19 cellular contexts compared by ENCODE assay signal in genomic region chr9:133888779-133889491, GRCh38.
DNase-seq lines count a peak whose midpoint lies in the region; ATAC-seq and TF ChIP-seq lines count a peak whose summit lies in the region.
"Had no signal": no experiment of that assay in that cellular context is flagged by ENCODE, and none has a peak within 500 bp of the region (broad histone marks: within the 10 kb centered on the region; RNA-seq: fewer than 3 reads in every experiment).

No MANE protein-coding gene starts in this region.

- H3K27ac Mint-ChIP-seq in endodermal cell (peak overlapping the region; percentile 70), neural progenitor cell (peak overlapping the region; percentile 94)
- H3K27ac Mint-ChIP-seq in activated T-helper 2 cell treated with anti-CD3 and anti-CD28 coated beads, Interferon-gamma antibody, Interleukin-2, Interleukin-4, amounts not matched to agents 10 μg/mL and 5 μg/mL and 100 μg/mL, durations not matched to agents 14 hours and 24 hours and 36 hours = no peak overlapping the region
- H3K27ac Mint-ChIP-seq: activated naive CD8-positive, alpha-beta T cell treated with anti-CD3 and anti-CD28 coated beads, Interleukin-2, amount 50 U/mL, for 24 hours; CD8-positive, alpha-beta T cell; T-cell had no signal

- H3K27me3 ChIP-seq in endodermal cell (ENCODE audit: control insufficient read depth, insufficient read depth, low read length, poor library complexity, severe bottlenecking) = no peaks in the 10 kb centered on the region
- no peaks in the 10 kb centered on the region for H3K27me3 ChIP-seq in neural progenitor cell
- H3K27me3 ChIP-seq: pancreas had no signal

- no peak overlapping the region for H3K4me3 Mint-ChIP-seq in endodermal cell
- no peak overlapping the region for H3K4me3 Mint-ChIP-seq in neural progenitor cell
- H3K4me3 Mint-ChIP-seq in activated T-helper 2 cell treated with anti-CD3 and anti-CD28 coated beads, Interferon-gamma antibody, Interleukin-2, Interleukin-4, amounts not matched to agents 10 μg/mL and 5 μg/mL and 100 μg/mL, durations not matched to agents 14 hours and 24 hours and 36 hours (ENCODE audit: low read depth) = no peak overlapping the region
- H3K4me3 Mint-ChIP-seq: activated naive CD8-positive, alpha-beta T cell treated with anti-CD3 and anti-CD28 coated beads, Interleukin-2, amount 50 U/mL, for 24 hours; CD8-positive, alpha-beta T cell; T-cell had no signal

- H3K36me3 Mint-ChIP-seq in endodermal cell (ENCODE audit: low read depth) = no peaks in the 10 kb centered on the region
- H3K36me3 Mint-ChIP-seq in neural progenitor cell = peaks cover 5% of the 10 kb centered on the region
- no peaks in the 10 kb centered on the region for H3K36me3 Mint-ChIP-seq in activated T-helper 2 cell treated with anti-CD3 and anti-CD28 coated beads, Interferon-gamma antibody, Interleukin-2, Interleukin-4, amounts not matched to agents 10 μg/mL and 5 μg/mL and 100 μg/mL, durations not matched to agents 14 hours and 24 hours and 36 hours (ENCODE audit: low read depth)
- H3K36me3 Mint-ChIP-seq: CD8-positive, alpha-beta T cell; T-cell had no signal

- WGBS in endodermal cell (ENCODE audit: insufficient coverage in 1 of 2, insufficient read length in 1 of 2), 2 experiments = 83 to 87% methylated on average over 14 to 25 of the region's 25 CpGs

- H3K4me1 Mint-ChIP-seq in endodermal cell (peaks cover 24% of the 10 kb centered on the region), neural progenitor cell (peaks cover 68% of the 10 kb centered on the region)
- H3K4me1 Mint-ChIP-seq in activated T-helper 2 cell treated with anti-CD3 and anti-CD28 coated beads, Interferon-gamma antibody, Interleukin-2, Interleukin-4, amounts not matched to agents 10 μg/mL and 5 μg/mL and 100 μg/mL, durations not matched to agents 14 hours and 24 hours and 36 hours (ENCODE audit: low read depth) = no peaks in the 10 kb centered on the region
- H3K4me1 Mint-ChIP-seq: activated naive CD8-positive, alpha-beta T cell treated with anti-CD3 and anti-CD28 coated beads, Interleukin-2, amount 50 U/mL, for 24 hours; T-cell had no signal

- peaks cover 41% of the 10 kb centered on the region for H3K79me2 ChIP-seq in neural progenitor cell (ENCODE audit: low read depth)

- H3K9me3 ChIP-seq in endodermal cell (ENCODE audit: control insufficient read depth, low read length) = no peaks in the 10 kb centered on the region
- H3K9me3 ChIP-seq in neural progenitor cell (ENCODE audit: low read depth) = no peaks in the 10 kb centered on the region
- H3K9me3 ChIP-seq: lower lobe of right lung, pancreas had no signal

- H3F3A ChIP-seq in neural progenitor cell (ENCODE audit: low read depth) = peaks cover 17% of the 10 kb centered on the region

- H3K27ac ChIP-seq in endodermal cell (ENCODE audit: low read depth, low read length) = peak overlapping the region; percentile 92
- H3K27ac ChIP-seq in neural progenitor cell = peak overlapping the region; percentile 76
- H3K27ac ChIP-seq: HL-60, lower lobe of right lung had no signal

- H3K27me3 Mint-ChIP-seq in endodermal cell (ENCODE audit: insufficient read depth) (no peaks in the 10 kb centered on the region), neural progenitor cell (ENCODE audit: insufficient read depth, low read depth) (peaks cover 4% of the 10 kb centered on the region)
- no peaks in the 10 kb centered on the region for H3K27me3 Mint-ChIP-seq in activated T-helper 2 cell treated with anti-CD3 and anti-CD28 coated beads, Interferon-gamma antibody, Interleukin-2, Interleukin-4, amounts not matched to agents 10 μg/mL and 5 μg/mL and 100 μg/mL, durations not matched to agents 14 hours and 24 hours and 36 hours (ENCODE audit: low read depth)
- H3K27me3 Mint-ChIP-seq: activated naive CD8-positive, alpha-beta T cell treated with anti-CD3 and anti-CD28 coated beads, Interleukin-2, amount 50 U/mL, for 24 hours; T-cell had no signal

- peaks cover 35% of the 10 kb centered on the region for H4K20me1 ChIP-seq in neural progenitor cell (ENCODE audit: low read depth)

- ATAC-seq in GM19397 (IDR thresholded peaks at IDR 0.05; ENCODE audit: unreplicated experiment) = no peak
- ATAC-seq: activated naive CD8-positive, alpha-beta T cell treated with anti-CD3 and anti-CD28 coated beads, Interleukin-2, amount 50 U/mL, for 24 hours; CD8-positive, alpha-beta T cell; lower lobe of right lung; T-cell had no signal

- H3K36me3 ChIP-seq in endodermal cell (ENCODE audit: control insufficient read depth, insufficient read depth, low read length) (no peaks in the 10 kb centered on the region), neural progenitor cell (no peaks in the 10 kb centered on the region)
- H3K36me3 ChIP-seq: lower lobe of right lung, pancreas had no signal

- H3K4me3 ChIP-seq in endodermal cell (ENCODE audit: low read length) (no peak overlapping the region), neural progenitor cell (no peak overlapping the region)
- H3K4me3 ChIP-seq: lower lobe of right lung, pancreas had no signal

- H3K9me3 Mint-ChIP-seq in endodermal cell (peaks cover 4% of the 10 kb centered on the region), neural progenitor cell (peaks cover 3% of the 10 kb centered on the region)
- H3K9me3 Mint-ChIP-seq in activated T-helper 2 cell treated with anti-CD3 and anti-CD28 coated beads, Interferon-gamma antibody, Interleukin-2, Interleukin-4, amounts not matched to agents 10 μg/mL and 5 μg/mL and 100 μg/mL, durations not matched to agents 14 hours and 24 hours and 36 hours = no peaks in the 10 kb centered on the region
- H3K9me3 Mint-ChIP-seq: activated naive CD8-positive, alpha-beta T cell treated with anti-CD3 and anti-CD28 coated beads, Interleukin-2, amount 50 U/mL, for 24 hours; CD8-positive, alpha-beta T cell; T-cell had no signal

- no peak overlapping the region for H2AFZ ChIP-seq in neural progenitor cell (replicated peaks)

- TF ChIP-seq CTCF in endodermal cell (conservative IDR thresholded peaks at IDR 0.05) = no peak
- TF ChIP-seq CTCF in neural progenitor cell (IDR thresholded peaks at IDR 0.05) = no peak

- peak; percentile 87 for DNase-seq in DMS79 treated with DMSO at 0.1 percent for 48 hours (lab: John Stamatoyannopoulos, UW)
- peak; percentile 75 for DNase-seq in NCI-H2081 treated with DMSO at 0.1 percent for 48 hours (lab: John Stamatoyannopoulos, UW)
- no peak for DNase-seq in endodermal cell
- DNase-seq in neural progenitor cell (ENCODE audit: low spot score) = no peak
- DNase-seq in NCI-H1417 treated with DMSO at 0.1 percent for 48 hours (lab: John Stamatoyannopoulos, UW) = no peak
- DNase-seq in activated T-helper 2 cell treated with anti-CD3 and anti-CD28 coated beads, Interferon-gamma antibody, Interleukin-2, Interleukin-4, amounts not matched to agents 10 μg/mL and 5 μg/mL and 100 μg/mL, durations not matched to agents 14 hours and 24 hours and 36 hours (ENCODE audit: low spot score) = no peak
- no peak for DNase-seq in T-helper 2 cell
- DNase-seq: activated CD4-positive, alpha-beta T cell treated with anti-CD3 and anti-CD28 coated beads for 48 hours; activated naive CD8-positive, alpha-beta T cell treated with anti-CD3 and anti-CD28 coated beads, Interleukin-2, amount 50 U/mL, for 24 hours; activated T-cell treated with anti-CD3 and anti-CD28 coated beads, Interleukin-2, amount 50 U/mL, for 1 hour; CD8-positive, alpha-beta T cell; Kasumi-1; lower lobe of right lung; NCI-H2029 treated with DMSO at 0.1 percent for 48 hours; pancreas; stimulated activated CD4-positive, alpha-beta T cell treated with anti-CD3 and anti-CD28 coated beads, Interleukin-12 subunit alpha, Interleukin-12 subunit beta, amount 100 ng/mL, for 4 hours; T-cell had no signal

- intact Hi-C loops in activated T-helper 2 cell treated with anti-CD3 and anti-CD28 coated beads, Interferon-gamma antibody, Interleukin-2, Interleukin-4, amounts not matched to agents 10 μg/mL and 5 μg/mL and 100 μg/mL, durations not matched to agents 14 hours and 24 hours and 36 hours (cut with micrococcal nuclease) = no loop called here

- no peak overlapping the region for H3K9ac ChIP-seq in endodermal cell (ENCODE audit: extremely low read depth, low read length, poor library complexity, severe bottlenecking)
- H3K9ac ChIP-seq in neural progenitor cell = no peak overlapping the region

- H3K4me2 ChIP-seq in neural progenitor cell = peak overlapping the region; percentile 61

- no peaks in the 10 kb centered on the region for H3K4me1 ChIP-seq in endodermal cell (ENCODE audit: control insufficient read depth, insufficient read depth, low read length)
- H3K4me1 ChIP-seq in neural progenitor cell = peaks cover 52% of the 10 kb centered on the region
- H3K4me1 ChIP-seq: lower lobe of right lung had no signal

Comparison
In these comparisons a context has a peak if more than half of its experiments do, and no peak if none do; other contexts are left out.
1. DNase-seq: peak in DMS79 treated with DMSO at 0.1 percent for 48 hours (single experiment) and NCI-H2081 treated with DMSO at 0.1 percent for 48 hours (single experiment); none in endodermal cell (single experiment), neural progenitor cell (single experiment), NCI-H1417 treated with DMSO at 0.1 percent for 48 hours (single experiment), activated T-helper 2 cell treated with anti-CD3 and anti-CD28 coated beads, Interferon-gamma antibody, Interleukin-2, Interleukin-4, amounts not matched to agents 10 μg/mL and 5 μg/mL and 100 μg/mL, durations not matched to agents 14 hours and 24 hours and 36 hours (single experiment) and T-helper 2 cell (0 of 5).